8 cellular contexts compared by ENCODE assay signal in genomic region chrX:73563740-73564073, GRCh38. TPM values are rescaled to one million over a fixed set of nuclear protein-coding genes. Genes with fewer than 3 reads are reported as not detected.
DNase-seq lines count a peak whose midpoint lies in the region; ATAC-seq, FAIRE-seq and TF ChIP-seq lines count a peak whose summit lies in the region.

No MANE protein-coding gene starts in this region.

- peak overlapping the region; percentile 47 for H3K27ac Mint-ChIP-seq in Calu3 (ENCODE audit: unreplicated experiment)

- H3K4me3 ChIP-seq in HUES64 (ENCODE audit: low read length) (peak overlapping the region; percentile 80), astrocyte of the spinal cord (ENCODE audit: low read depth, low read length) (peak overlapping the region; percentile 75), kidney (ENCODE audit: low read length in 2 of 2) (peak overlapping the region; percentile 85 to 94)

- ATAC-seq in GM21367 (IDR thresholded peaks at IDR 0.05; ENCODE audit: unreplicated experiment) = peak; percentile 42

- H3K9me3 Mint-ChIP-seq in Calu3 (ENCODE audit: low read depth, unreplicated experiment) = no peaks in the 10 kb centered on the region

- CTCF ChIA-PET in Calu3 (lab: Charles Lee) = interaction anchor here (0.8 kb wide), 1 partner anchor 95 kb away, joined by 5 read pairs; no protein-coding TSS in a partner anchor

- DNase-seq in Calu3 (no peak), astrocyte of the spinal cord (ENCODE audit: low read depth, low spot score) (peak; percentile 29), kidney (no peak), substantia nigra (lab: John Stamatoyannopoulos, UW) (peak in 2 of 49 donors; percentile 23 to 33), mesenteric fat pad (ENCODE audit: low spot score) (no peak), NCI-H774 (lab: John Stamatoyannopoulos, UW) (no peak)

- H3K36me3 Mint-ChIP-seq in Calu3 (ENCODE audit: insufficient read depth, unreplicated experiment) = peaks cover 15% of the 10 kb centered on the region

- peak overlapping the region; percentile 76 for H3K9ac ChIP-seq in HUES64 (ENCODE audit: low read depth, low read length)
- peak overlapping the region; percentile 65 to 70 for H3K9ac ChIP-seq in kidney (ENCODE audit: low read length in 2 of 2)

- FAIRE-seq in kidney (lab: Jason Lieb, UNC) = no peak

- 1% methylated on average over 2 of the region's 3 CpGs for WGBS in HUES64

- TF ChIP-seq CTCF in Calu3 (IDR thresholded peaks at IDR 0.05; ENCODE audit: unreplicated experiment) = no peak
- no peak for TF ChIP-seq CTCF in astrocyte of the spinal cord (IDR thresholded peaks at IDR 0.05; ENCODE audit: low read depth, low read length)
- no peak for TF ChIP-seq CTCF in kidney (IDR thresholded peaks at IDR 0.05; ENCODE audit: borderline replicate concordance, extremely low read depth, insufficient read depth)

- no peaks in the 10 kb centered on the region for H3K4me1 ChIP-seq in HUES64 (ENCODE audit: insufficient read depth, low read length)
- peaks cover 0 to 2% of the 10 kb centered on the region in 2 donors for H3K4me1 ChIP-seq in kidney (ENCODE audit: control insufficient read depth in 1 of 2, insufficient read depth in 1 of 2, low read depth in 1 of 2, low read length in 2 of 2)

- no peaks in the 10 kb centered on the region for H3K27me3 ChIP-seq in HUES64 (ENCODE audit: insufficient read depth, low read length)

- in situ Hi-C loops in astrocyte of the spinal cord (cut with HindIII; ENCODE audit: low sequenced_read_pairs) = no loop called here

- H3K36me3 ChIP-seq in HUES64 (ENCODE audit: insufficient read depth, low read length) = no peaks in the 10 kb centered on the region
- H3K36me3 ChIP-seq in kidney (ENCODE audit: control insufficient read depth in 1 of 2, insufficient read depth in 2 of 2, low read length in 2 of 2) = no peaks in the 10 kb centered on the region

- peak overlapping the region; percentile 71 for H3K4me3 Mint-ChIP-seq in Calu3 (ENCODE audit: low read depth, unreplicated experiment)

- H3K27ac ChIP-seq in HUES64 (ENCODE audit: low read depth, low read length) = no peak overlapping the region
- peak overlapping the region; percentile 71 to 91 for H3K27ac ChIP-seq in kidney (ENCODE audit: low read depth in 2 of 2, low read length in 2 of 2)
- peak overlapping the region; percentile 84 for H3K27ac ChIP-seq in substantia nigra (ENCODE audit: low read depth, low read length, poor library complexity, severe bottlenecking)

- no TSS peak for BruUV-seq in Calu3 (replicated peaks; lab: Mats Ljungman, UMichigan)

- H3K9me3 ChIP-seq in HUES64 (ENCODE audit: insufficient read depth, low read depth, low read length) = 0 out of 2 replicates have a peak, but pooled peaks cover 4% of the 10 kb centered on the region
- H3K9me3 ChIP-seq in kidney (ENCODE audit: control insufficient read depth in 1 of 2, low read length in 2 of 2) = no peaks in the 10 kb centered on the region

- no peaks in the 10 kb centered on the region for H3K27me3 Mint-ChIP-seq in Calu3 (ENCODE audit: unreplicated experiment)

- H3K4me1 Mint-ChIP-seq in Calu3 (ENCODE audit: low read depth, unreplicated experiment) = peaks cover 8% of the 10 kb centered on the region

- intact Hi-C loops in Calu3 (cut with micrococcal nuclease; ENCODE audit: unreplicated experiment) (no loop called here), kidney (cut with DNase I) (no loop called here)

RNA-seq across cellular contexts. Expression of gene CHIC1, which starts 0.7 kb away (rescaled TPM):
- total RNA-seq in Calu3 (2022) (7.8 and 8.5 TPM in 2 replicates), kidney (14.0 TPM), mesenteric fat pad (5.2 TPM)
- 5.4 TPM for polyA plus RNA-seq in HUES64 (2013, experiment 1 of 2)
- polyA plus RNA-seq in HUES64 (2013, experiment 2 of 2) = 6.0 TPM
- 4.9 TPM for polyA plus RNA-seq in kidney (ENCODE audit: insufficient read depth, low read depth, low replicate concordance)
